In genomic region chr2:120969613-120970355, GRCh38 we compare ENCODE assay signal across 17 cellular contexts.
DNase-seq lines count a peak whose midpoint lies in the region; ATAC-seq, FAIRE-seq and TF ChIP-seq lines count a peak whose summit lies in the region.
"Had no signal": no experiment of that assay in that cellular context is flagged by ENCODE, and none has a peak within 500 bp of the region (broad histone marks: within the 10 kb centered on the region; RNA-seq: fewer than 3 reads in every experiment).

No MANE protein-coding gene starts in this region.

- H3K4me3 Mint-ChIP-seq in neural crest cell (no peak overlapping the region), osteocyte (ENCODE audit: unreplicated experiment) (no peak overlapping the region)
- H3K4me3 Mint-ChIP-seq: CD8-positive, alpha-beta memory T cell had no signal

- H3K27ac Mint-ChIP-seq in neural crest cell (ENCODE audit: unreplicated experiment): peak overlapping the region; percentile 73
- H3K27ac Mint-ChIP-seq in osteocyte (ENCODE audit: unreplicated experiment): no peak overlapping the region
- H3K27ac Mint-ChIP-seq: CD8-positive, alpha-beta memory T cell had no signal

- TF ChIP-seq CTCF in bronchial epithelial cell (IDR thresholded peaks at IDR 0.05; ENCODE audit: insufficient read depth, low read length, severe bottlenecking): no peak
- TF ChIP-seq CTCF in neural crest cell (conservative IDR thresholded peaks at IDR 0.05): no peak
- no peak for TF ChIP-seq CTCF in ascending aorta (IDR thresholded peaks at IDR 0.05)
- TF ChIP-seq CTCF in osteocyte (IDR thresholded peaks at IDR 0.05): no peak

- H3K36me3 Mint-ChIP-seq in neural crest cell (ENCODE audit: low read depth): peaks cover 12% of the 10 kb centered on the region
- H3K36me3 Mint-ChIP-seq in osteocyte (ENCODE audit: unreplicated experiment): peaks cover 27% of the 10 kb centered on the region
- H3K36me3 Mint-ChIP-seq: CD8-positive, alpha-beta memory T cell had no signal

- no peaks in the 10 kb centered on the region for H3K4me1 ChIP-seq in ascending aorta
- H3K4me1 ChIP-seq: Caco-2 had no signal

- H3K27me3 ChIP-seq in bronchial epithelial cell (ENCODE audit: control insufficient read depth, insufficient read depth, low read length): no peaks in the 10 kb centered on the region
- no peaks in the 10 kb centered on the region for H3K27me3 ChIP-seq in ascending aorta

- peak; percentile 83 for FAIRE-seq in bronchial epithelial cell (lab: Jason Lieb, UNC)
- FAIRE-seq: GM19239, H54, HepG2, HTR-8/SVneo had no signal

- peak; percentile 52 for DNase-seq in Right ventricle myocardium inferior (ENCODE audit: missing footprints)
- no peak for DNase-seq in left ventricle myocardium superior
- DNase-seq in bronchial epithelial cell (ENCODE audit: low read depth): no peak
- DNase-seq in neural crest cell (ENCODE audit: low read depth, low spot score): no peak
- no peak for DNase-seq in ascending aorta (ENCODE audit: low spot score in 2 of 2)
- DNase-seq in osteocyte (ENCODE audit: extremely low spot score, unreplicated experiment): no peak
- DNase-seq in kidney tubule cell (ENCODE audit: low spot score): no peak
- DNase-seq: Caco-2; CD8-positive, alpha-beta memory T cell; DMS53; GF-D8 had no signal

- intact Hi-C loops in Right ventricle myocardium inferior (cut with DNase I): no loop called here
- intact Hi-C loops in left ventricle myocardium superior (cut with micrococcal nuclease): no loop called here
- intact Hi-C loops in ascending aorta (cut with DNase I): no loop called here

- H3K9me3 ChIP-seq in ascending aorta: no peaks in the 10 kb centered on the region
- H3K9me3 ChIP-seq: Caco-2 had no signal

- H3K9me3 Mint-ChIP-seq in neural crest cell (no peaks in the 10 kb centered on the region), osteocyte (ENCODE audit: unreplicated experiment) (no peaks in the 10 kb centered on the region)
- H3K9me3 Mint-ChIP-seq: CD8-positive, alpha-beta memory T cell had no signal

- no peaks in the 10 kb centered on the region for H3K27me3 Mint-ChIP-seq in neural crest cell (ENCODE audit: low read depth)
- no peaks in the 10 kb centered on the region for H3K27me3 Mint-ChIP-seq in osteocyte (ENCODE audit: unreplicated experiment)

- H3K36me3 ChIP-seq in bronchial epithelial cell (ENCODE audit: control insufficient read depth, insufficient read depth, low read length) (no peaks in the 10 kb centered on the region), ascending aorta (peaks cover 17 to 37% of the 10 kb centered on the region in 2 donors)

- H3K4me3 ChIP-seq in bronchial epithelial cell (ENCODE audit: low read depth, low read length) (no peak overlapping the region), ascending aorta (no peak overlapping the region)

- ATAC-seq in Right ventricle myocardium inferior (no peak), left ventricle myocardium superior (no peak), GM19452 (IDR thresholded peaks at IDR 0.05; ENCODE audit: unreplicated experiment) (no peak)

- H3K27ac ChIP-seq in ascending aorta: no peak overlapping the region
- H3K27ac ChIP-seq: 22Rv1 had no signal

- H3K4me1 Mint-ChIP-seq in neural crest cell (peaks cover 4% of the 10 kb centered on the region), osteocyte (ENCODE audit: unreplicated experiment) (no peaks in the 10 kb centered on the region)
- H3K4me1 Mint-ChIP-seq: CD8-positive, alpha-beta memory T cell had no signal
